8 cellular contexts compared by ENCODE assay signal in the genomic region with DNA sequence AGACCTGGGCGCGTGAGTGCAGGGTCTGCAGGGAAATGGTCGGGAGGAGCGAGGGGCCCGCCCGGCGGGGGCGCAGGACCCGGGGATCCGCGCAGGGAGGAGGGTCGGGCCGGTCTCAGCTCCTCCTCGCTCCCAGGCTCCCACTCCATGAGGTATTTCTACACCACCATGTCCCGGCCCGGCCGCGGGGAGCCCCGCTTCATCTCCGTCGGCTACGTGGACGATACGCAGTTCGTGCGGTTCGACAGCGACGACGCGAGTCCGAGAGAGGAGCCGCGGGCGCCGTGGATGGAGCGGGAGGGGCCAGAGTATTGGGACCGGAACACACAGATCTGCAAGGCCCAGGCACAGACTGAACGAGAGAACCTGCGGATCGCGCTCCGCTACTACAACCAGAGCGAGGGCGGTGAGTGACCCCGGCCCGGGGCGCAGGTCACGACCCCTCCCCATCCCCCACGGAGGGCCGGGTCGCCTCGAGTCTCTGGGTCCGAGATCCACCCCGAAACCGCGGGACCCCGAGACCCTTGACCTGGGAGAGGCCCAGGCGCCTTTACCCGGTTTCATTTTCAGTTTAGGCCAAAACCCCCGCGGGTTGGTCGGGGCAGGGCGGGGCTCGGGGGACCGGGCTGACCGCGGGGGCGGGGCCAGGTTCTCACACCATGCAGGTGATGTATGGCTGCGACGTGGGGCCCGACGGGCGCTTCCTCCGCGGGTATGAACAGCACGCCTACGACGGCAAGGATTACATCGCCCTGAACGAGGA. TPM values are rescaled to one million over a fixed set of nuclear protein-coding genes. Genes with fewer than 3 reads are reported as not detected.
DNase-seq lines count a peak whose midpoint lies in the region; ATAC-seq and TF ChIP-seq lines count a peak whose summit lies in the region.

No MANE protein-coding gene starts in this region.

- H3K4me1 ChIP-seq in mucosa of stomach (ENCODE audit: control insufficient read depth, insufficient read depth, low read length): peaks cover 16% of the 10 kb centered on the region

- H3K9ac ChIP-seq in mucosa of stomach (ENCODE audit: low read length): peak overlapping the region; percentile 98

- no peaks in the 10 kb centered on the region for H3K9me3 ChIP-seq in mucosa of stomach (ENCODE audit: control insufficient read depth, low read length)

- H3K27me3 ChIP-seq in GM06990 (replicated peaks; ENCODE audit: control insufficient read depth, insufficient read depth, low read length): no peaks in the 10 kb centered on the region
- no peaks in the 10 kb centered on the region for H3K27me3 ChIP-seq in mucosa of stomach (ENCODE audit: control insufficient read depth, insufficient read depth, low read length)

- H3K4me3 ChIP-seq in GM06990 (replicated peaks; ENCODE audit: low read depth, low read length) (peak overlapping the region; percentile 73), epithelial cell of proximal tubule (ENCODE audit: low read depth, low read length) (peak overlapping the region; percentile 76), mucosa of stomach (ENCODE audit: low read length) (peak overlapping the region; percentile 89)

- no peak for TF ChIP-seq CTCF in GM06990 (IDR thresholded peaks at IDR 0.05; ENCODE audit: insufficient read depth, low read length, poor library complexity, severe bottlenecking)
- TF ChIP-seq CTCF in epithelial cell of proximal tubule (conservative IDR thresholded peaks at IDR 0.05; ENCODE audit: low read depth, low read length): no peak

- H3K36me3 ChIP-seq in GM06990 (ENCODE audit: control insufficient read depth, insufficient read depth, low read length) (no peaks in the 10 kb centered on the region), mucosa of stomach (ENCODE audit: control insufficient read depth, insufficient read depth, low read length) (no peaks in the 10 kb centered on the region)

- peak; percentile 74 for ATAC-seq in GM21786 (IDR thresholded peaks at IDR 0.05; ENCODE audit: unreplicated experiment)

- DNase-seq in GM06990 (ENCODE audit: extremely low read depth, insufficient read length) (peak; percentile 85), NCI-H1092 (lab: John Stamatoyannopoulos, UW) (peak; percentile 27), activated T-cell treated with anti-CD3 and anti-CD28 coated beads for 1 hour (ENCODE audit: low read depth) (peak; percentile 80), epithelial cell of proximal tubule (ENCODE audit: low read depth) (no peak), NCI-H446 (lab: John Stamatoyannopoulos, UW) (no peak)
- peak; percentile 63 to 73 for DNase-seq in stimulated activated CD8-positive, alpha-beta memory T cell treated with anti-CD3 and anti-CD28 coated beads, Interleukin-7, amount 100 ng/mL, for 1 hour (ENCODE audit: low read depth in 2 of 2)

RNA-seq across cellular contexts. Expression of a gene that starts 54.3 kb away (rescaled TPM):
- 132 and 479 TPM in 2 replicates for total RNA-seq in epithelial cell of proximal tubule

Comparison
In these comparisons a context has a peak if more than half of its experiments do, and no peak if none do; other contexts are left out.
1. DNase-seq: peak in GM06990 (single experiment), NCI-H1092 (single experiment), activated T-cell treated with anti-CD3 and anti-CD28 coated beads for 1 hour (single experiment) and stimulated activated CD8-positive, alpha-beta memory T cell treated with anti-CD3 and anti-CD28 coated beads, Interleukin-7, amount 100 ng/mL, for 1 hour (2 of 2); none in epithelial cell of proximal tubule (single experiment) and NCI-H446 (0 of 2).
2. Peak in every context shown above with its lines, with median percentiles within 50 percentile points of each other: H3K4me3 ChIP-seq.